Comparison of ENCODE assay signal across 13 cellular contexts in the genomic region with DNA sequence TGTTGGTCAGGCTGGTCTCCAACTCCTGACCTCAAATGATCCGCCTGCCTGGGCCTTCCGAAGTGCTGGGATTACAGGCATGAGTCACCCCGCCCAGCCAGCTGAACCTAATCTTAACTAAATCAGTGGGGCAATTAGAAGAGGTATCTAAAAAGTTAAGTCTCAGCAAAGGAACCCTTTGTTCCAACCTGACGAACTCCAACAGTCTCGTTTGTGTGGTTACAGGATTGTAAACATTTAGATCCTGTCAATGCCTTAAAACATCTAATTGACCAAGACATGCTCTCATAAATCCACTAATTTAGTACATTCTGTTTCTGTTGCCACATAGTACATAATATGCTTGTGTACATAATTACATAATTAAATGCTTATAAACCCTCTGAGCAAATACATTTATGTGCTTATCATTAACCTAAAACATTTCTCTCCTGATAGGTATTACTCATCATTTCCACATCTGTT. TPM values are rescaled to one million over a fixed set of nuclear protein-coding genes. Genes with fewer than 3 reads are reported as not detected.
DNase-seq lines count a peak whose midpoint lies in the region; ATAC-seq, FAIRE-seq and TF ChIP-seq lines count a peak whose summit lies in the region.
"Had no signal": no experiment of that assay in that cellular context is flagged by ENCODE, and none has a peak within 500 bp of the region (broad histone marks: within the 10 kb centered on the region; RNA-seq: fewer than 3 reads in every experiment).

No MANE protein-coding gene starts in this region.

- no peak for ATAC-seq in HG03457 (IDR thresholded peaks at IDR 0.05; ENCODE audit: unreplicated experiment)

- no peak for TF ChIP-seq EP300 in esophagus muscularis mucosa (IDR thresholded peaks at IDR 0.05)

- H3K27ac ChIP-seq in adrenal gland = no peak overlapping the region
- H3K27ac ChIP-seq in esophagus muscularis mucosa (replicated peaks in 1 of 4) = no peak overlapping the region
- H3K27ac ChIP-seq: thoracic aorta had no signal

- H3K9me3 ChIP-seq in adrenal gland (replicated peaks in 1 of 3) (no peaks in the 10 kb centered on the region), esophagus muscularis mucosa (no peaks in the 10 kb centered on the region)
- H3K9me3 ChIP-seq: thoracic aorta had no signal

- H3K36me3 ChIP-seq in adrenal gland (replicated peaks in 1 of 2) = no peaks in the 10 kb centered on the region
- H3K36me3 ChIP-seq in esophagus muscularis mucosa = no peaks in the 10 kb centered on the region
- H3K36me3 ChIP-seq: thoracic aorta had no signal

- TF ChIP-seq POLR2A in H54 (IDR thresholded peaks at IDR 0.05; ENCODE audit: low read depth, low read length) (no peak), adrenal gland (IDR thresholded peaks at IDR 0.05) (no peak), esophagus muscularis mucosa (IDR thresholded peaks at IDR 0.05; ENCODE audit: low read depth) (no peak)

- TF ChIP-seq CTCF in epithelial cell of esophagus (IDR thresholded peaks at IDR 0.05; ENCODE audit: insufficient read depth, low read depth, low read length, missing control alignments) (no peak), adrenal gland (IDR thresholded peaks at IDR 0.05) (no peak), esophagus muscularis mucosa (IDR thresholded peaks at IDR 0.05) (no peak)

- FAIRE-seq in H54 (lab: Jason Lieb, UNC) = peak; percentile 67

- H3K27me3 ChIP-seq in adrenal gland (no peaks in the 10 kb centered on the region), esophagus muscularis mucosa (no peaks in the 10 kb centered on the region)

- WGBS in adrenal gland, 4 donors = 78 to 86% (median 83%) methylated on average over 5 of the region's 5 CpGs
- 88% methylated on average over 5 of the region's 5 CpGs for WGBS in esophagus muscularis mucosa

- H3K4me1 ChIP-seq in adrenal gland (replicated peaks in 1 of 2) (no peaks in the 10 kb centered on the region), esophagus muscularis mucosa (peaks cover 0 to 6% (median 5%) of the 10 kb centered on the region in 4 donors)

- intact Hi-C loops in adrenal gland (cut with DNase I) (no loop called here), esophagus muscularis mucosa (cut with DNase I) (no loop called here)

- H3K4me3 ChIP-seq in epithelial cell of esophagus (ENCODE audit: low read length) (no peak overlapping the region), skeletal muscle cell (ENCODE audit: low read depth, low read length) (no peak overlapping the region), adrenal gland (no peak overlapping the region), esophagus muscularis mucosa (no peak overlapping the region)
- H3K4me3 ChIP-seq: thoracic aorta had no signal

- DNase-seq in H54 (ENCODE audit: insufficient read length, low spot score) (no peak), NCI-H774 (lab: John Stamatoyannopoulos, UW) (peak; percentile 34), epithelial cell of esophagus (ENCODE audit: low read depth) (peak; percentile 31), skeletal muscle cell (ENCODE audit: low read depth) (peak; percentile 17), adrenal gland (no peak), esophagus muscularis mucosa (ENCODE audit: extremely low spot score) (no peak)
- no peak for DNase-seq in activated CD4-positive, alpha-beta T cell treated with anti-CD3 and anti-CD28 coated beads, Interleukin-2, amount 50 U/mL, for 4 hours
- DNase-seq: dermis blood vessel endothelial cell; immature natural killer cell; occipital lobe; stimulated activated CD4-positive, alpha-beta T cell treated with anti-CD3 and anti-CD28 coated beads, Interleukin-4, amount 100 ng/mL, for 4 hours had no signal

RNA-seq across cellular contexts. Expression of a gene that starts 31.1 kb away (rescaled TPM):
- 1 to 10 TPM; 2.4 to 7.7 (median 4.7) TPM for total RNA-seq in adrenal gland
- polyA plus RNA-seq in adrenal gland = 10 to 100 TPM in 1 of 3 donors, 1 to 10 TPM in 2; 6.0 to 11.1 (median 6.8) TPM
- 10 to 100 TPM; 32.5 to 49.1 (median 41.5) TPM for total RNA-seq in esophagus muscularis mucosa

Comparison
In these comparisons a context has a peak if more than half of its experiments do, and no peak if none do; other contexts are left out.
1. DNase-seq: peak in NCI-H774 (single experiment), epithelial cell of esophagus (single experiment) and skeletal muscle cell (single experiment); none in H54 (single experiment), activated CD4-positive, alpha-beta T cell treated with anti-CD3 and anti-CD28 coated beads, Interleukin-2, amount 50 U/mL, for 4 hours (0 of 2), adrenal gland (0 of 7) and esophagus muscularis mucosa (single experiment).